7 cellular contexts compared by ENCODE assay signal in the genomic region with DNA sequence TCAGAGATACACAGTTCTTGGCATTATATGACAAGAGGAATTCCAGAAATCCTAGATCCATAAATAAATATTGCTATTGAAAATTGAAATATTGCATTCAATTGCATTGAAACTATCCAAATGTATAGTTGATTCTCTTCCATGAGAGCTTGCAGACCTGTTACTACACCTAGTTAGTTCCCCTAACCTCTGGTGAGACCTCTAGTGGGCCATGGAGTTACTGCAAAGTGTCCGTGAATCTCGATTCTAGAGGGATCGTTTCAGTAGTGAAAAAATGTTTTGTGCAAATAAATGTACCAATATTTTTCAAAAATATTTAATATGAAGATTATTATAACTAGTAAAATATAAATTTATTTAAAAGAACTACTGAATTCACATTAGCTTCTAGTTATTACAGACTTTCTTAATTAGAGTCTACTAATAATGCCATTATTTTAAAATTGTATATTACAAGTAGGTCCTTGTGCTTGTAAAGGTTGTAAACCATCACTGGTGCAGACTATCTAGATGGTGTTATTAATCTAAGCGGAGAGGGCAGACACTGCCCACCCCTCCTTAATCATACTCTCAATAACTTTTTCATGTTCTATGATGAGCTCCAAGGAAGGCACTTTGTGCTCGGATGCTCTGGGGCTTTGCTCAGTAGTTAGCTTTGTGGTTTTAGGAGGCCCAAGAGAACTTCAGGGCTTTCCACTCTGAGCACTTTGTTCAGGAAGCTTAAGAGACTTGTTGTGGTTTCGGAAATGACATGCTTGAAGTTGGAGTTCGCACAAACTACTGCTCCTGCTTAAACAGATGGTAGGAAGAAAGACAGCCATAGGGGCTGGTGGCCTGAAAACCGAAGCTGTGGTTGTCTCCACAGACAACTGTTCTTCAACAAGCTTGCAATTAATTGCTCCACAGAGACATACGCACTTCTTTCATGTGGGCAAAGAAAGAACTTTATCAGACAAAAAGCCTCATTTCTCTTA. TPM values are rescaled to one million over a fixed set of nuclear protein-coding genes. Genes with fewer than 3 reads are reported as not detected.
DNase-seq lines count a peak whose midpoint lies in the region; ATAC-seq and TF ChIP-seq lines count a peak whose summit lies in the region.

No MANE protein-coding gene starts in this region.

- H3K27me3 Mint-ChIP-seq in activated naive CD8-positive, alpha-beta T cell treated with anti-CD3 and anti-CD28 coated beads, Interleukin-2, amount 10 ng/mL, durations not matched to agents 7 days and 5 days = no peaks in the 10 kb centered on the region

- H3K9me2 ChIP-seq in SU-DHL-6 (replicated peaks; ENCODE audit: insufficient read depth, low read length) = no peaks in the 10 kb centered on the region

- no peaks in the 10 kb centered on the region for H3K36me3 ChIP-seq in SU-DHL-6 (ENCODE audit: low read length)

- POLR2A ChIA-PET in activated naive CD8-positive, alpha-beta T cell treated with anti-CD3 and anti-CD28 coated beads, Interleukin-2, amount 10 ng/mL, durations not matched to agents 7 days and 5 days (lab: Charles Lee) = interaction anchor here (0.8 to 0.9 kb wide), 2 partner anchors 119 to 154 kb away, joined by 4 to 5 read pairs; a partner anchor contains a TSS

- no peak overlapping the region for H3K9ac ChIP-seq in SU-DHL-6 (ENCODE audit: low read length)

- peak; percentile 81 for ATAC-seq in GM21528 (IDR thresholded peaks at IDR 0.05; ENCODE audit: low FRiP score, unreplicated experiment)
- ATAC-seq in activated naive CD8-positive, alpha-beta T cell treated with anti-CD3 and anti-CD28 coated beads, Interleukin-2, amount 10 ng/mL, durations not matched to agents 7 days and 5 days (ENCODE audit: low read depth) = peak; percentile 83

- no peaks in the 10 kb centered on the region for H3K9me3 ChIP-seq in SU-DHL-6 (ENCODE audit: insufficient read depth, low read length)

- H3K4me3 ChIP-seq in SU-DHL-6 (ENCODE audit: insufficient read depth, low read length, poor library complexity, severe bottlenecking) = no peak overlapping the region

- no peak overlapping the region for H2AFZ ChIP-seq in SU-DHL-6 (ENCODE audit: low read depth, low read length, severe bottlenecking)

- H3F3A ChIP-seq in SU-DHL-6 (ENCODE audit: insufficient read depth) = no peaks in the 10 kb centered on the region

- H4K20me1 ChIP-seq in SU-DHL-6 (ENCODE audit: low read depth, low read length) = no peaks in the 10 kb centered on the region

- H3K27ac Mint-ChIP-seq in activated naive CD8-positive, alpha-beta T cell treated with anti-CD3 and anti-CD28 coated beads, Interleukin-2, amount 10 ng/mL, durations not matched to agents 7 days and 5 days = peak overlapping the region; percentile 86

- no peak overlapping the region for H3K27ac ChIP-seq in SU-DHL-6 (ENCODE audit: low read depth, low read length)

- TF ChIP-seq EP300 in Ishikawa (IDR thresholded peaks at IDR 0.05; ENCODE audit: borderline replicate concordance) = no peak

- TF ChIP-seq CTCF in SU-DHL-6 (IDR thresholded peaks at IDR 0.05; ENCODE audit: insufficient read depth, low read length, poor library complexity, severe bottlenecking) = peak; percentile 28

- no peaks in the 10 kb centered on the region for H3K27me3 ChIP-seq in SU-DHL-6 (ENCODE audit: low read length)

- H3K4me3 Mint-ChIP-seq in activated naive CD8-positive, alpha-beta T cell treated with anti-CD3 and anti-CD28 coated beads, Interleukin-2, amount 10 ng/mL, durations not matched to agents 7 days and 5 days = peak overlapping the region; percentile 69

- H3K79me2 ChIP-seq in SU-DHL-6 (ENCODE audit: insufficient read depth, low read length) = no peaks in the 10 kb centered on the region

- H3K9me3 Mint-ChIP-seq in activated naive CD8-positive, alpha-beta T cell treated with anti-CD3 and anti-CD28 coated beads, Interleukin-2, amount 10 ng/mL, durations not matched to agents 7 days and 5 days = peaks cover under 1% of the 10 kb centered on the region

- peak; percentile 56 for TF ChIP-seq RAD21 in Ishikawa (IDR thresholded peaks at IDR 0.05; ENCODE audit: low read depth)

- no peak overlapping the region for H3K4me2 ChIP-seq in SU-DHL-6 (ENCODE audit: low read depth, low read length, poor library complexity, severe bottlenecking)

- H3K4me1 Mint-ChIP-seq in activated naive CD8-positive, alpha-beta T cell treated with anti-CD3 and anti-CD28 coated beads, Interleukin-2, amount 10 ng/mL, durations not matched to agents 7 days and 5 days = peaks cover 27% of the 10 kb centered on the region

- peaks cover 3% of the 10 kb centered on the region for H3K36me3 Mint-ChIP-seq in activated naive CD8-positive, alpha-beta T cell treated with anti-CD3 and anti-CD28 coated beads, Interleukin-2, amount 10 ng/mL, durations not matched to agents 7 days and 5 days

- DNase-seq in GM03348 (ENCODE audit: low spot score) (peak; percentile 58), iPS-NIHi11 (ENCODE audit: low spot score) (peak; percentile 65)
- DNase-seq in activated naive CD8-positive, alpha-beta T cell treated with anti-CD3 and anti-CD28 coated beads, Interleukin-2, amount 10 ng/mL, durations not matched to agents 7 days and 5 days = peak; percentile 52
- peak in 2 of 3 experiments; percentile 57 to 67 for DNase-seq in stimulated activated CD4-positive, alpha-beta T cell treated with anti-CD3 and anti-CD28 coated beads, TNF-alpha, amount 100 ng/mL, for 24 hours (ENCODE audit: low read depth in 3 of 3)

TF ChIP-seq in Ishikawa, 13 proteins besides CTCF, POLR2A, EP300 and RAD21:
- TF ChIP-seq YY1 (IDR thresholded peaks at IDR 0.05; ENCODE audit: low read depth) (no peak), TEAD4 (IDR thresholded peaks at IDR 0.05) (no peak), CREB1 (IDR thresholded peaks at IDR 0.05; ENCODE audit: low read depth) (no peak), FOXM1 (IDR thresholded peaks at IDR 0.05; ENCODE audit: borderline replicate concordance, low read depth) (no peak), EGR1 (IDR thresholded peaks at IDR 0.05) (no peak), TCF12 (IDR thresholded peaks at IDR 0.05; ENCODE audit: low read depth) (no peak), NFIC (IDR thresholded peaks at IDR 0.05) (no peak), TAF1 (IDR thresholded peaks at IDR 0.05; ENCODE audit: low read depth) (no peak), CEBPB (IDR thresholded peaks at IDR 0.05) (no peak), ZBTB7A (IDR thresholded peaks at IDR 0.05; ENCODE audit: low read depth) (no peak)
- TF ChIP-seq, protein P1, sequence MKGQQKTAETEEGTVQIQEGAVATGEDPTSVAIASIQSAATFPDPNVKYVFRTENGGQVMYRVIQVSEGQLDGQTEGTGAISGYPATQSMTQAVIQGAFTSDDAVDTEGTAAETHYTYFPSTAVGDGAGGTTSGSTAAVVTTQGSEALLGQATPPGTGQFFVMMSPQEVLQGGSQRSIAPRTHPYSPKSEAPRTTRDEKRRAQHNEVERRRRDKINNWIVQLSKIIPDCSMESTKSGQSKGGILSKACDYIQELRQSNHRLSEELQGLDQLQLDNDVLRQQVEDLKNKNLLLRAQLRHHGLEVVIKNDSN (IDR thresholded peaks at IDR 0.05) = no peak
- TF ChIP-seq, protein P2, sequence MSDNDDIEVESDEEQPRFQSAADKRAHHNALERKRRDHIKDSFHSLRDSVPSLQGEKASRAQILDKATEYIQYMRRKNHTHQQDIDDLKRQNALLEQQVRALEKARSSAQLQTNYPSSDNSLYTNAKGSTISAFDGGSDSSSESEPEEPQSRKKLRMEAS (IDR thresholded peaks at IDR 0.05) = no peak
- TF ChIP-seq, protein P3, sequence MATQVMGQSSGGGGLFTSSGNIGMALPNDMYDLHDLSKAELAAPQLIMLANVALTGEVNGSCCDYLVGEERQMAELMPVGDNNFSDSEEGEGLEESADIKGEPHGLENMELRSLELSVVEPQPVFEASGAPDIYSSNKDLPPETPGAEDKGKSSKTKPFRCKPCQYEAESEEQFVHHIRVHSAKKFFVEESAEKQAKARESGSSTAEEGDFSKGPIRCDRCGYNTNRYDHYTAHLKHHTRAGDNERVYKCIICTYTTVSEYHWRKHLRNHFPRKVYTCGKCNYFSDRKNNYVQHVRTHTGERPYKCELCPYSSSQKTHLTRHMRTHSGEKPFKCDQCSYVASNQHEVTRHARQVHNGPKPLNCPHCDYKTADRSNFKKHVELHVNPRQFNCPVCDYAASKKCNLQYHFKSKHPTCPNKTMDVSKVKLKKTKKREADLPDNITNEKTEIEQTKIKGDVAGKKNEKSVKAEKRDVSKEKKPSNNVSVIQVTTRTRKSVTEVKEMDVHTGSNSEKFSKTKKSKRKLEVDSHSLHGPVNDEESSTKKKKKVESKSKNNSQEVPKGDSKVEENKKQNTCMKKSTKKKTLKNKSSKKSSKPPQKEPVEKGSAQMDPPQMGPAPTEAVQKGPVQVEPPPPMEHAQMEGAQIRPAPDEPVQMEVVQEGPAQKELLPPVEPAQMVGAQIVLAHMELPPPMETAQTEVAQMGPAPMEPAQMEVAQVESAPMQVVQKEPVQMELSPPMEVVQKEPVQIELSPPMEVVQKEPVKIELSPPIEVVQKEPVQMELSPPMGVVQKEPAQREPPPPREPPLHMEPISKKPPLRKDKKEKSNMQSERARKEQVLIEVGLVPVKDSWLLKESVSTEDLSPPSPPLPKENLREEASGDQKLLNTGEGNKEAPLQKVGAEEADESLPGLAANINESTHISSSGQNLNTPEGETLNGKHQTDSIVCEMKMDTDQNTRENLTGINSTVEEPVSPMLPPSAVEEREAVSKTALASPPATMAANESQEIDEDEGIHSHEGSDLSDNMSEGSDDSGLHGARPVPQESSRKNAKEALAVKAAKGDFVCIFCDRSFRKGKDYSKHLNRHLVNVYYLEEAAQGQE (IDR thresholded peaks at IDR 0.05; ENCODE audit: low read depth) = no peak

RNA-seq across cellular contexts. Expression of a gene that starts 42.8 kb away (rescaled TPM):
- total RNA-seq in activated naive CD8-positive, alpha-beta T cell treated with anti-CD3 and anti-CD28 coated beads, Interleukin-2, amount 10 ng/mL, durations not matched to agents 7 days and 5 days = not detected
